1 cellular context compared by ENCODE assay signal in the genomic region with DNA sequence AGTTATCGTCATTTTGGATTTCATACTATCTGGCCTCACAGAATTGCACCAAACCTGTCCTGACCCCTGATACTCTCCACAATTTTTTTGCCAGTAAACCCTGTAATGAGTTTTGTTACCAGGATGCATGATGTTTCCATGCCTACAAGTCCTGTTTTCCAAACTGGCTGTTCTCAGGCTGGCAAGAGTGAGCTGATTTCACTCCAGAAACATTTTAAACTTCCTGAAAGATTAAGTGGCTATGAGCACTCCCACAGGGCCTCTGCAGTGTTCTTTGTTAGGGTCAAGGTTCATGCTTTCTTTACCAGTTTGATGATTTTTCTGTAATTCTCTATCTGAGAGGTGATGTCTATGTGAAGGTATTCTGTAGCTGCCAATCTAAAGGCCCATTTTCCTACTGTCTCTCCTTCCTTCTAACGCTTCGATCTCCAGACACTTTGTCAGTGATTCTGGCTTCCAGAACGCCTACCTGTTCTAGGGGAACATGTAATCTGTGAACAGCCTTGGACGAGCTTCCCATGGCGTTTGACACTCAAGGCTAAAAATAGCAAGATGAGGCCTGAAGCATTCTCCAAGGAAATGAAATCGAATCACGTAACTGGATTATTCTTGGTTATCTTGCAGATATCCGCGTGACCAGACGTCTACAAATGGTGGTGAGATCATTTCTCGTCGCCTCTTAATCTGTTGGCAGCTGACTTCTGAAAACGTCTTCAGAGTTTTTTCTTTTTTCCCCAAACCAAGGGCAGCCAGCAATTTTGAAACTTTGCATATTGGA.
A peak's percentile ranks its signal among the peaks of the same experiment; 100 is the strongest.
TF ChIP-seq lines count a peak whose summit lies in the region.

No MANE protein-coding gene starts in this region.

TF ChIP-seq in IMR-90, 13 proteins besides CTCF, POLR2A, EP300 and RAD21 (continued from another document):
- TF ChIP-seq MAFK (IDR thresholded peaks at IDR 0.05; ENCODE audit: low read depth, low read length), result no peak
- TF ChIP-seq RFX5 (IDR thresholded peaks at IDR 0.05; ENCODE audit: low read depth, low read length), result no peak
- TF ChIP-seq FOS (IDR thresholded peaks at IDR 0.05; ENCODE audit: low read depth, low read length), result no peak
- TF ChIP-seq MXI1 (IDR thresholded peaks at IDR 0.05; ENCODE audit: borderline replicate concordance, low read depth, low read length), result no peak
- TF ChIP-seq BHLHE40 (IDR thresholded peaks at IDR 0.05; ENCODE audit: low read depth, low read length), result peak; percentile 89
- TF ChIP-seq, protein P1, sequence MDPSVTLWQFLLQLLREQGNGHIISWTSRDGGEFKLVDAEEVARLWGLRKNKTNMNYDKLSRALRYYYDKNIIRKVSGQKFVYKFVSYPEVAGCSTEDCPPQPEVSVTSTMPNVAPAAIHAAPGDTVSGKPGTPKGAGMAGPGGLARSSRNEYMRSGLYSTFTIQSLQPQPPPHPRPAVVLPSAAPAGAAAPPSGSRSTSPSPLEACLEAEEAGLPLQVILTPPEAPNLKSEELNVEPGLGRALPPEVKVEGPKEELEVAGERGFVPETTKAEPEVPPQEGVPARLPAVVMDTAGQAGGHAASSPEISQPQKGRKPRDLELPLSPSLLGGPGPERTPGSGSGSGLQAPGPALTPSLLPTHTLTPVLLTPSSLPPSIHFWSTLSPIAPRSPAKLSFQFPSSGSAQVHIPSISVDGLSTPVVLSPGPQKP (IDR thresholded peaks at IDR 0.05; ENCODE audit: borderline replicate concordance, low read depth, low read length), result no peak
- TF ChIP-seq, protein P2, sequence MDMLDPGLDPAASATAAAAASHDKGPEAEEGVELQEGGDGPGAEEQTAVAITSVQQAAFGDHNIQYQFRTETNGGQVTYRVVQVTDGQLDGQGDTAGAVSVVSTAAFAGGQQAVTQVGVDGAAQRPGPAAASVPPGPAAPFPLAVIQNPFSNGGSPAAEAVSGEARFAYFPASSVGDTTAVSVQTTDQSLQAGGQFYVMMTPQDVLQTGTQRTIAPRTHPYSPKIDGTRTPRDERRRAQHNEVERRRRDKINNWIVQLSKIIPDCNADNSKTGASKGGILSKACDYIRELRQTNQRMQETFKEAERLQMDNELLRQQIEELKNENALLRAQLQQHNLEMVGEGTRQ (IDR thresholded peaks at IDR 0.05; ENCODE audit: low read depth, low read length), result peak; percentile 41; the same call in 1 of the 2 replicates
- peak; percentile 30; the same call in 1 of the 2 replicates for TF ChIP-seq CEBPB (IDR thresholded peaks at IDR 0.05; ENCODE audit: low read depth, low read length)
- TF ChIP-seq SMC3 (IDR thresholded peaks at IDR 0.05; ENCODE audit: low read depth, low read length), result no peak
